Comparison of ENCODE assay signal across 16 cellular contexts in genomic region chr15:100108346-100108745, GRCh38.
"Had no signal": no experiment of that assay in that cellular context is flagged by ENCODE, and none has a peak within 500 bp of the region (broad histone marks: within the 10 kb centered on the region; RNA-seq: fewer than 3 reads in every experiment).

No MANE protein-coding gene starts in this region.

- H3K9me3 ChIP-seq: mucosa of descending colon, stomach, thoracic aorta had no signal

- DNase-seq: effector CD4-positive, alpha-beta T cell; endodermal cell; foreskin melanocyte; left colon; mucosa of descending colon; right cardiac atrium; stimulated activated CD4-positive, alpha-beta T cell treated with anti-CD3 and anti-CD28 coated beads, Interleukin-2, amount 100 ng/mL, for 24 hours; stimulated activated CD4-positive, alpha-beta T cell treated with anti-CD3 and anti-CD28 coated beads, Interleukin-4, amount 100 ng/mL, for 4 hours; stimulated activated naive CD4-positive, alpha-beta T cell; stomach; substantia nigra; trophoblast cell had no signal

- H3K27ac ChIP-seq: coronary artery, hepatocyte, stomach, thoracic aorta had no signal

- H3K27me3 ChIP-seq: hepatocyte, stomach had no signal

- ATAC-seq: left colon; mucosa of descending colon; naive thymus-derived CD8-positive, alpha-beta T cell; right cardiac atrium had no signal

- H3K36me3 ChIP-seq: thoracic aorta had no signal

- H3K4me3 ChIP-seq: coronary artery, hepatocyte, mucosa of descending colon, stomach, thoracic aorta had no signal
